In the genomic region with DNA sequence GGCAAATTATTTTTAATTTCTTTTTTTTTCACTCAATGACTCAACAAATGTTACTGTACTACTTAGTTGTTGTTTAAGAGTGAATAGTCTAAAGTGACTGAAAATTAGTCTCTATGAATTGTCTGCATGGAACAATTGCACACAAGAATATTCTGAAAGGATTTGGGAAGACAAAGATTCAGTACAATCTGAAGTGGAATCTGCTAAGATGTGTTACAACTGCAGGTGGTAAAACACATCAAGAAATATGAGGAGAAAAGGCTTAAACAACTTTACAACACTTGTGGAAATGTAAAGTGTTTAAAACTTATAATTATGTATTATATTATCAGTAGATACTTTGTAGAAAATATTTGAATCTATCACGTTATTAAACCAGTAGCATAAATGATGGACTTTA, we compare ENCODE assay signal across 34 cellular contexts.
"Had no signal": no experiment of that assay in that cellular context is flagged by ENCODE, and none has a peak within 500 bp of the region (broad histone marks: within the 10 kb centered on the region; RNA-seq: fewer than 3 reads in every experiment).

No MANE protein-coding gene starts in this region.

- H3K9me3 ChIP-seq: adrenal gland, body of pancreas, breast epithelium had no signal

- ATAC-seq: activated naive CD4-positive, alpha-beta T cell treated with anti-CD3 and anti-CD28 coated beads, Interleukin-2, amount 50 U/mL, for 72 hours; activated naive CD8-positive, alpha-beta T cell treated with anti-CD3 and anti-CD28 coated beads, Interleukin-2, amount 50 U/mL, for 24 hours; activated T-cell treated with anti-CD3 and anti-CD28 coated beads, Interleukin-2, amount 50 U/mL, for 4 hours; activated T-cell treated with anti-CD3 and anti-CD28 coated beads, Interleukin-2, amount 50 U/mL, for 72 hours; activated T-helper 17 cell treated with anti-CD3 and anti-CD28 coated beads, Interleukin-2, amount 50 U/mL, for 72 hours; body of pancreas had no signal

- H3K4me1 ChIP-seq: adrenal gland, body of pancreas, breast epithelium had no signal

- DNase-seq: activated effector memory CD4-positive, alpha-beta T cell treated with anti-CD3 and anti-CD28 coated beads, Interleukin-2, amount 50 U/mL, for 16 hours; activated effector memory CD4-positive, alpha-beta T cell treated with Interleukin-2 at 50 U/mL for 16 hours; activated gamma-delta T cell; activated gamma-delta T cell treated with Interleukin-2 at 50 U/mL for 16 hours; activated naive CD4-positive, alpha-beta T cell; activated naive CD4-positive, alpha-beta T cell treated with anti-CD3 and anti-CD28 coated beads for 36 hours; activated naive CD4-positive, alpha-beta T cell treated with anti-CD3 and anti-CD28 coated beads, Interleukin-2, amount 10 ng/mL, durations not matched to agents 7 days and 5 days; activated naive CD4-positive, alpha-beta T cell treated with anti-CD3 and anti-CD28 coated beads, Interleukin-2, amount 50 U/mL, for 16 hours; activated naive CD4-positive, alpha-beta T cell treated with Interleukin-2 at 50 U/mL for 16 hours; activated naive CD8-positive, alpha-beta T cell treated with anti-CD3 and anti-CD28 coated beads for 36 hours; activated naive CD8-positive, alpha-beta T cell treated with anti-CD3 and anti-CD28 coated beads, Interleukin-2, amount 10 ng/mL, durations not matched to agents 7 days and 5 days; activated naive CD8-positive, alpha-beta T cell treated with anti-CD3 and anti-CD28 coated beads, Interleukin-2, amount 50 U/mL, for 24 hours; activated T-cell treated with anti-CD3 and anti-CD28 coated beads, Interleukin-2, amount 50 U/mL, for 1 hour; activated T-cell treated with anti-CD3 and anti-CD28 coated beads, Interleukin-2, amount 50 U/mL, for 24 hours; activated T-cell treated with anti-CD3 and anti-CD28 coated beads, Interleukin-2, amount 50 U/mL, for 4 hours; activated T-cell treated with anti-CD3 and anti-CD28 coated beads, Interleukin-2, amount 50 U/mL, for 48 hours; activated T-cell treated with anti-CD3 and anti-CD28 coated beads, Interleukin-2, amount 50 U/mL, for 72 hours; adrenal gland; amniotic stem cell; amygdala; anterior cingulate cortex; aorta; body of pancreas; brain microvascular endothelial cell; caudate nucleus; central memory CD4-positive, alpha-beta T cell; cerebellar nuclear complex had no signal

- H3K4me3 ChIP-seq: adrenal gland, ascending aorta, body of pancreas, breast epithelium, cardiac muscle cell had no signal

- H3K27me3 ChIP-seq: adrenal gland, ascending aorta, body of pancreas, brain microvascular endothelial cell, breast epithelium, cardiac muscle cell had no signal

- H3K27ac ChIP-seq: adrenal gland, ascending aorta, body of pancreas, brain microvascular endothelial cell, breast epithelium, cardiac muscle cell had no signal

- FAIRE-seq: astrocyte, bronchial epithelial cell had no signal

- H3K36me3 ChIP-seq: adrenal gland, ascending aorta, brain microvascular endothelial cell, breast epithelium, cardiac muscle cell had no signal
